28 cellular contexts compared by ENCODE assay signal in genomic region chr7:146291900-146292299, GRCh38.
"Had no signal": no experiment of that assay in that cellular context is flagged by ENCODE, and none has a peak within 500 bp of the region (broad histone marks: within the 10 kb centered on the region; RNA-seq: fewer than 3 reads in every experiment).

No MANE protein-coding gene starts in this region.

- H3K79me2 ChIP-seq: parathyroid adenoma had no signal

- H3K9me3 ChIP-seq: ovary, psoas muscle, spleen, suprapubic skin, testis, tibial artery, transverse colon, upper lobe of right lung, uterus had no signal

- H3K4me1 ChIP-seq: neural progenitor cell, parathyroid adenoma, psoas muscle, spleen, suprapubic skin, testis, tibial artery, transverse colon, upper lobe of right lung, uterus had no signal

- DNase-seq: natural killer cell; occipital lobe; ovary; posterior cingulate gyrus; psoas muscle; right cardiac atrium; spleen; stimulated activated CD4-positive, alpha-beta T cell treated with anti-CD3 and anti-CD28 coated beads, Interleukin-12 subunit alpha, Interleukin-12 subunit beta, amount 100 ng/mL, for 4 hours; stimulated activated CD4-positive, alpha-beta T cell treated with anti-CD3 and anti-CD28 coated beads, Interleukin-1b, Interleukin-23, amount 100 ng/mL, for 48 hours; stimulated activated CD4-positive, alpha-beta T cell treated with anti-CD3 and anti-CD28 coated beads, Interleukin-4, amount 100 ng/mL, for 1 hour; stimulated activated CD4-positive, alpha-beta T cell treated with anti-CD3 and anti-CD28 coated beads, Interleukin-4, amount 100 ng/mL, for 4 hours; stimulated activated CD8-positive, alpha-beta memory T cell treated with anti-CD3 and anti-CD28 coated beads, Interleukin-4, amount 100 ng/mL, for 48 hours; stimulated activated naive CD4-positive, alpha-beta T cell; stimulated activated naive CD8-positive, alpha-beta T cell treated with anti-CD3 and anti-CD28 coated beads, Interleukin-15, amount 100 ng/mL, for 72 hours; stimulated activated naive CD8-positive, alpha-beta T cell treated with anti-CD3 and anti-CD28 coated beads, Interleukin-15, Interleukin-2, amounts not matched to agents 100 U/mL and 50 U/mL, for 24 hours; substantia nigra; testis; tibial artery; transverse colon; upper lobe of right lung; uterus had no signal

- H2AFZ ChIP-seq: neural progenitor cell, parathyroid adenoma had no signal

- H3K36me3 ChIP-seq: neural progenitor cell, ovary, spleen, suprapubic skin, tibial artery, transverse colon, upper lobe of right lung, uterus had no signal

- ATAC-seq: natural killer cell; psoas muscle; right cardiac atrium; sciatic nerve; stimulated activated memory B cell treated with anti-CD40 and anti-IgM and Interleukin-4, amounts not matched to agents 10 μg/mL and 1 μg/mL and 100 μg/mL, for 72 hours; stimulated activated naive CD8-positive, alpha-beta T cell treated with anti-CD3 and anti-CD28 coated beads, Interleukin-15, amount 100 ng/mL, for 72 hours; stimulated activated naive CD8-positive, alpha-beta T cell treated with anti-CD3 and anti-CD28 coated beads, Interleukin-15, Interleukin-2, amounts not matched to agents 100 U/mL and 50 U/mL, for 24 hours; upper lobe of right lung had no signal

- H3K4me3 ChIP-seq: neural progenitor cell, ovary, psoas muscle, skin epidermis, smooth muscle cell, spleen, suprapubic skin, testis, tibial artery, transverse colon, upper lobe of right lung, uterus had no signal

- H3K27ac ChIP-seq: neural progenitor cell, ovary, parathyroid adenoma, psoas muscle, skin epidermis, spleen, suprapubic skin, testis, tibial artery, transverse colon, upper lobe of right lung, uterus had no signal

- H3K9ac ChIP-seq: neural progenitor cell, parathyroid adenoma had no signal

- H3K4me2 ChIP-seq: neural progenitor cell, smooth muscle cell had no signal

- H3K27me3 ChIP-seq: neural progenitor cell, ovary, spleen, suprapubic skin, testis, tibial artery, transverse colon, upper lobe of right lung, uterus had no signal
